ENCODE assay signal across 19 cellular contexts in genomic region chr19:42196011-42197001, GRCh38. TPM values are rescaled to one million over a fixed set of nuclear protein-coding genes. Genes with fewer than 3 reads are reported as not detected.
DNase-seq lines count a peak whose midpoint lies in the region; ATAC-seq lines count a peak whose summit lies in the region.
"Had no signal": no experiment of that assay in that cellular context is flagged by ENCODE, and none has a peak within 500 bp of the region (broad histone marks: within the 10 kb centered on the region; RNA-seq: fewer than 3 reads in every experiment).

No MANE protein-coding gene starts in this region.

- H3K9me3 ChIP-seq in T-helper 17 cell (ENCODE audit: control insufficient read depth, low read length, poor library complexity, severe bottlenecking) = no peaks in the 10 kb centered on the region
- no peaks in the 10 kb centered on the region for H3K9me3 ChIP-seq in iPS-18a (ENCODE audit: control insufficient read depth, low read depth, low read length)
- H3K9me3 ChIP-seq: body of pancreas, esophagus squamous epithelium, pancreas had no signal

- no peak for ATAC-seq in activated CD4-positive, alpha-beta T cell treated with anti-CD3 and anti-CD28 coated beads for 36 hours
- ATAC-seq in T-helper 17 cell = no peak
- ATAC-seq in stimulated activated effector memory CD8-positive, alpha-beta T cell treated with anti-CD3 and anti-CD28 coated beads, Interleukin-12 subunit alpha, Interleukin-12 subunit beta, amount 100 ng/mL, for 72 hours = no peak
- ATAC-seq: body of pancreas, HCT116, pancreas had no signal

- H3K9ac ChIP-seq in iPS-18a (ENCODE audit: low read length) = no peak overlapping the region

- no peaks in the 10 kb centered on the region for H3K27me3 Mint-ChIP-seq in activated CD4-positive, alpha-beta T cell treated with anti-CD3 and anti-CD28 coated beads, Interleukin-2, amount 10 ng/mL, durations not matched to agents 24 days and 14 days
- no peaks in the 10 kb centered on the region for H3K27me3 Mint-ChIP-seq in activated CD4-positive, alpha-beta T cell treated with anti-CD3 and anti-CD28 coated beads for 36 hours
- H3K27me3 Mint-ChIP-seq in T-helper 17 cell = no peaks in the 10 kb centered on the region

- peak overlapping the region; percentile 13 for H3K4me3 ChIP-seq in iPS-18a (ENCODE audit: low read length)
- H3K4me3 ChIP-seq: A549, body of pancreas, esophagus squamous epithelium, pancreas, SJSA1, transverse colon had no signal

- POLR2A ChIA-PET in activated CD4-positive, alpha-beta T cell treated with anti-CD3 and anti-CD28 coated beads for 36 hours (lab: Charles Lee) = no interaction called here

- peaks cover 12% of the 10 kb centered on the region for H3K36me3 ChIP-seq in iPS-18a (ENCODE audit: control insufficient read depth, low read depth, low read length)

- peaks cover 7% of the 10 kb centered on the region for H3K9me3 Mint-ChIP-seq in activated CD4-positive, alpha-beta T cell treated with anti-CD3 and anti-CD28 coated beads, Interleukin-2, amount 10 ng/mL, durations not matched to agents 24 days and 14 days
- H3K9me3 Mint-ChIP-seq in activated CD4-positive, alpha-beta T cell treated with anti-CD3 and anti-CD28 coated beads for 36 hours (ENCODE audit: low read depth) = peaks cover 4% of the 10 kb centered on the region
- H3K9me3 Mint-ChIP-seq in stimulated activated effector memory CD8-positive, alpha-beta T cell treated with anti-CD3 and anti-CD28 coated beads, Interleukin-12 subunit alpha, Interleukin-12 subunit beta, amount 100 ng/mL, for 72 hours = peaks cover 3% of the 10 kb centered on the region

- H3K36me3 Mint-ChIP-seq in activated CD4-positive, alpha-beta T cell treated with anti-CD3 and anti-CD28 coated beads, Interleukin-2, amount 10 ng/mL, durations not matched to agents 24 days and 14 days (ENCODE audit: low read depth) = peaks cover 47% of the 10 kb centered on the region
- H3K36me3 Mint-ChIP-seq in activated CD4-positive, alpha-beta T cell treated with anti-CD3 and anti-CD28 coated beads for 36 hours (ENCODE audit: low read depth) = peaks cover 40% of the 10 kb centered on the region
- H3K36me3 Mint-ChIP-seq in T-helper 17 cell (ENCODE audit: low read depth) = peaks cover 11% of the 10 kb centered on the region
- peaks cover 57% of the 10 kb centered on the region for H3K36me3 Mint-ChIP-seq in stimulated activated effector memory CD8-positive, alpha-beta T cell treated with anti-CD3 and anti-CD28 coated beads, Interleukin-12 subunit alpha, Interleukin-12 subunit beta, amount 100 ng/mL, for 72 hours

- no peaks in the 10 kb centered on the region for H3K27me3 ChIP-seq in iPS-18a (ENCODE audit: control insufficient read depth, insufficient read depth, low read length)
- H3K27me3 ChIP-seq: body of pancreas, esophagus squamous epithelium, pancreas, SJSA1, transverse colon had no signal

- CTCF ChIA-PET in activated CD4-positive, alpha-beta T cell treated with anti-CD3 and anti-CD28 coated beads for 36 hours (lab: Charles Lee) = interaction anchor here (0.6 kb wide), 1 partner anchor 33 kb away, joined by 3 read pairs; no protein-coding TSS in a partner anchor

- H3K27ac ChIP-seq in iPS-18a (ENCODE audit: low read length) = no peak overlapping the region
- H3K27ac ChIP-seq: A549, body of pancreas, pancreas, SJSA1 had no signal

- intact Hi-C loops in activated CD4-positive, alpha-beta T cell treated with anti-CD3 and anti-CD28 coated beads, Interleukin-2, amount 10 ng/mL, durations not matched to agents 24 days and 14 days (cut with micrococcal nuclease) = no loop called here
- intact Hi-C loops in activated CD4-positive, alpha-beta T cell treated with anti-CD3 and anti-CD28 coated beads for 36 hours (cut with DNase I, micrococcal nuclease) = loop anchor here in 1 of 2 experiments (5.0 kb wide), 1 partner anchor 86 kb away; no protein-coding TSS in a partner anchor

- H3K4me3 Mint-ChIP-seq in activated CD4-positive, alpha-beta T cell treated with anti-CD3 and anti-CD28 coated beads, Interleukin-2, amount 10 ng/mL, durations not matched to agents 24 days and 14 days = no peak overlapping the region
- no peak overlapping the region for H3K4me3 Mint-ChIP-seq in activated CD4-positive, alpha-beta T cell treated with anti-CD3 and anti-CD28 coated beads for 36 hours
- H3K4me3 Mint-ChIP-seq in T-helper 17 cell = peak overlapping the region; percentile 74
- no peak overlapping the region for H3K4me3 Mint-ChIP-seq in stimulated activated effector memory CD8-positive, alpha-beta T cell treated with anti-CD3 and anti-CD28 coated beads, Interleukin-12 subunit alpha, Interleukin-12 subunit beta, amount 100 ng/mL, for 72 hours

- H3K4me1 ChIP-seq in iPS-18a (ENCODE audit: control insufficient read depth, low read depth, low read length) = peaks cover 10% of the 10 kb centered on the region
- H3K4me1 ChIP-seq: body of pancreas had no signal

- H3K4me1 Mint-ChIP-seq in activated CD4-positive, alpha-beta T cell treated with anti-CD3 and anti-CD28 coated beads, Interleukin-2, amount 10 ng/mL, durations not matched to agents 24 days and 14 days = peaks cover 60% of the 10 kb centered on the region
- peaks cover 66% of the 10 kb centered on the region for H3K4me1 Mint-ChIP-seq in activated CD4-positive, alpha-beta T cell treated with anti-CD3 and anti-CD28 coated beads for 36 hours
- H3K4me1 Mint-ChIP-seq in T-helper 17 cell = peaks cover 54% of the 10 kb centered on the region
- H3K4me1 Mint-ChIP-seq in stimulated activated effector memory CD8-positive, alpha-beta T cell treated with anti-CD3 and anti-CD28 coated beads, Interleukin-12 subunit alpha, Interleukin-12 subunit beta, amount 100 ng/mL, for 72 hours = peaks cover 60% of the 10 kb centered on the region

- peak overlapping the region; percentile 34 for H3K27ac Mint-ChIP-seq in activated CD4-positive, alpha-beta T cell treated with anti-CD3 and anti-CD28 coated beads, Interleukin-2, amount 10 ng/mL, durations not matched to agents 24 days and 14 days
- no peak overlapping the region for H3K27ac Mint-ChIP-seq in activated CD4-positive, alpha-beta T cell treated with anti-CD3 and anti-CD28 coated beads for 36 hours
- no peak overlapping the region for H3K27ac Mint-ChIP-seq in T-helper 17 cell
- peak overlapping the region; percentile 60 for H3K27ac Mint-ChIP-seq in stimulated activated effector memory CD8-positive, alpha-beta T cell treated with anti-CD3 and anti-CD28 coated beads, Interleukin-12 subunit alpha, Interleukin-12 subunit beta, amount 100 ng/mL, for 72 hours

- no peak for DNase-seq in activated CD4-positive, alpha-beta T cell treated with anti-CD3 and anti-CD28 coated beads, Interleukin-2, amount 10 ng/mL, durations not matched to agents 24 days and 14 days
- no peak for DNase-seq in activated CD4-positive, alpha-beta T cell treated with anti-CD3 and anti-CD28 coated beads for 36 hours
- DNase-seq in T-helper 17 cell (no peak), OCI-M1 (lab: John Stamatoyannopoulos, UW) (no peak), occipital lobe (lab: John Stamatoyannopoulos, UW) (no peak), LoVo (ENCODE audit: low spot score) (no peak)
- no peak for DNase-seq in stimulated activated effector memory CD8-positive, alpha-beta T cell treated with anti-CD3 and anti-CD28 coated beads, Interleukin-12 subunit alpha, Interleukin-12 subunit beta, amount 100 ng/mL, for 72 hours (ENCODE audit: low spot score in 2 of 2)
- DNase-seq: activated gamma-delta T cell treated with Interleukin-2 at 50 U/mL for 16 hours, body of pancreas, esophagus squamous epithelium, kidney glomerular epithelial cell, midbrain, NCI-H1092 treated with DMSO at 0.1 percent for 48 hours, pancreas, transverse colon had no signal

RNA-seq across cellular contexts. Expression of gene DEDD2, which starts 21.2 kb away (rescaled TPM):
- 28.7 and 34.8 TPM in 2 replicates for total RNA-seq in activated CD4-positive, alpha-beta T cell treated with anti-CD3 and anti-CD28 coated beads, Interleukin-2, amount 10 ng/mL, durations not matched to agents 24 days and 14 days
- 10 to 100 TPM; 25.9 to 27.3 TPM for total RNA-seq in activated CD4-positive, alpha-beta T cell treated with anti-CD3 and anti-CD28 coated beads for 36 hours
- 10 to 100 TPM; 72.1 to 89.9 TPM for total RNA-seq in T-helper 17 cell
- 20.4 TPM for total RNA-seq in occipital lobe

RNA-seq across cellular contexts. Expression of gene ZNF526, which starts 23.8 kb away (rescaled TPM):
- total RNA-seq in activated CD4-positive, alpha-beta T cell treated with anti-CD3 and anti-CD28 coated beads, Interleukin-2, amount 10 ng/mL, durations not matched to agents 24 days and 14 days = 19.0 and 20.1 TPM in 2 replicates
- 10 to 100 TPM; 11.9 to 15.2 TPM for total RNA-seq in activated CD4-positive, alpha-beta T cell treated with anti-CD3 and anti-CD28 coated beads for 36 hours
- total RNA-seq in T-helper 17 cell (1 to 10 TPM; 6.7 to 7.5 TPM), occipital lobe (6.4 TPM)

RNA-seq across cellular contexts. Expression of gene GSK3A, which starts 46.1 kb away (rescaled TPM):
- 50.7 and 52.6 TPM in 2 replicates for total RNA-seq in activated CD4-positive, alpha-beta T cell treated with anti-CD3 and anti-CD28 coated beads, Interleukin-2, amount 10 ng/mL, durations not matched to agents 24 days and 14 days
- 10 to 100 TPM; 32.6 to 43.5 TPM for total RNA-seq in activated CD4-positive, alpha-beta T cell treated with anti-CD3 and anti-CD28 coated beads for 36 hours
- total RNA-seq in T-helper 17 cell (10 to 100 TPM; 27.7 to 28.1 TPM), occipital lobe (19.7 TPM)

RNA-seq across cellular contexts. Expression of gene ERF, which starts 58.6 kb away (rescaled TPM):
- 71.6 and 82.3 TPM in 2 replicates for total RNA-seq in activated CD4-positive, alpha-beta T cell treated with anti-CD3 and anti-CD28 coated beads, Interleukin-2, amount 10 ng/mL, durations not matched to agents 24 days and 14 days
- 10 to 100 TPM; 65.5 to 66.4 TPM for total RNA-seq in activated CD4-positive, alpha-beta T cell treated with anti-CD3 and anti-CD28 coated beads for 36 hours
- total RNA-seq in T-helper 17 cell (10 to 100 TPM; 75.8 to 82.1 TPM), occipital lobe (7.8 TPM)

Comparison
In these comparisons a context has a peak if more than half of its experiments do, and no peak if none do; other contexts are left out.
1. H3K27ac Mint-ChIP-seq: peak in activated CD4-positive, alpha-beta T cell treated with anti-CD3 and anti-CD28 coated beads, Interleukin-2, amount 10 ng/mL, durations not matched to agents 24 days and 14 days (single experiment) and stimulated activated effector memory CD8-positive, alpha-beta T cell treated with anti-CD3 and anti-CD28 coated beads, Interleukin-12 subunit alpha, Interleukin-12 subunit beta, amount 100 ng/mL, for 72 hours (single experiment); none in activated CD4-positive, alpha-beta T cell treated with anti-CD3 and anti-CD28 coated beads for 36 hours (single experiment) and T-helper 17 cell (single experiment).